ENCODE assay signal across 1 cellular context in the genomic region with DNA sequence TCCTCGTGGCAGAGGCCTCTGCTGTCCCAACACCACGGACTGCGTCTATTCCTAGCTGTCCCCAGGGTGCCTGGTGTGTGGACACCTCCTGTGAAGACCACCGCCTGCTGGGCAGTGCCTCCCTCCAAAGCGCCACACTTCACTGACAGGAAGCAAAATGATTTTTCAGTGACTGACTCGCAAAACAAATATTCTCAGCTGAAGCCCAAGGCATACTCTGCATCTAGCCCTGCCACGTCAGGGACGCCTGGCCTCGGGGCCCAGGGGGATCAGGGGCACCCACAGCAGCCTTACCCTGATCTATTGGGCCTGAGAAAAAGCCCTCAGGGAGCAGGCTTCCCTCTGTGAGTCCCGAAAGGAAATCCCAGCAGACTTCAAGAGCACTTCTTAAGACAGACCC.
TF ChIP-seq lines count a peak whose summit lies in the region.

No MANE protein-coding gene starts in this region.

TF ChIP-seq in HepG2, 621 proteins besides CTCF, POLR2A, EP300 and RAD21:
- TF ChIP-seq, protein P1, sequence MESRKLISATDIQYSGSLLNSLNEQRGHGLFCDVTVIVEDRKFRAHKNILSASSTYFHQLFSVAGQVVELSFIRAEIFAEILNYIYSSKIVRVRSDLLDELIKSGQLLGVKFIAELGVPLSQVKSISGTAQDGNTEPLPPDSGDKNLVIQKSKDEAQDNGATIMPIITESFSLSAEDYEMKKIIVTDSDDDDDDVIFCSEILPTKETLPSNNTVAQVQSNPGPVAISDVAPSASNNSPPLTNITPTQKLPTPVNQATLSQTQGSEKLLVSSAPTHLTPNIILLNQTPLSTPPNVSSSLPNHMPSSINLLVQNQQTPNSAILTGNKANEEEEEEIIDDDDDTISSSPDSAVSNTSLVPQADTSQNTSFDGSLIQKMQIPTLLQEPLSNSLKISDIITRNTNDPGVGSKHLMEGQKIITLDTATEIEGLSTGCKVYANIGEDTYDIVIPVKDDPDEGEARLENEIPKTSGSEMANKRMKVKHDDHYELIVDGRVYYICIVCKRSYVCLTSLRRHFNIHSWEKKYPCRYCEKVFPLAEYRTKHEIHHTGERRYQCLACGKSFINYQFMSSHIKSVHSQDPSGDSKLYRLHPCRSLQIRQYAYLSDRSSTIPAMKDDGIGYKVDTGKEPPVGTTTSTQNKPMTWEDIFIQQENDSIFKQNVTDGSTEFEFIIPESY (CRISPR knock-in tag; IDR thresholded peaks at IDR 0.05) = peak; percentile 98
- TF ChIP-seq ELF3 (CRISPR knock-in tag; IDR thresholded peaks at IDR 0.05) = 0 out of 2 replicates have a peak, but pooled peaks have one; percentile 12
- peak; percentile 80 for TF ChIP-seq FOSL2 (CRISPR knock-in tag; IDR thresholded peaks at IDR 0.05)
- TF ChIP-seq SMARCE1 (IDR thresholded peaks at IDR 0.05; ENCODE audit: borderline replicate concordance) = no peak
